ENCODE assay signal across 3 cellular contexts in the genomic region with DNA sequence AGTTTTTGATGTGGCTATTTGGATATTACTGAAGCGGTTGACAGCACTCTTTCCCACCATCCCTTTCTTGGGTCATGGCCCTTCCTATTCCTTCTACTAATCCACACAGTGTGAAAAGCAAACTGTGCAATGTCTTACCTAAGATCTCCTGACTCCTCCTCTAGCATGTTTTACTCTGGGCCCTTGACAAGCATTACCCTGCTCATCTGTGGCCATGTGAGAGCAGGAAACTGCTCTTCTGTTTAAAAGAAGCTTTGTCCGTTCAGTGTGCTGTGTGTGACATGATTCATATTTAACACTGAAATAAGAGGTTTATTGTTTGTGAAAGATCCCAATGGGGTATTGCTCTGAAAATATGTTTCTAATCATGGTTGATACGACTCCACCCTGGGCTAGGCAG.
"Had no signal": no experiment of that assay in that cellular context is flagged by ENCODE, and none has a peak within 500 bp of the region (broad histone marks: within the 10 kb centered on the region; RNA-seq: fewer than 3 reads in every experiment).

No MANE protein-coding gene starts in this region.

- ATAC-seq: GM12878 had no signal

- H3K4me3 ChIP-seq: GM12878 had no signal

- DNase-seq: GDM1, GF-D8 had no signal
